8 cellular contexts compared by ENCODE assay signal in genomic region chr15:67174864-67175573, GRCh38.
DNase-seq lines count a peak whose midpoint lies in the region; ATAC-seq and TF ChIP-seq lines count a peak whose summit lies in the region.

No MANE protein-coding gene starts in this region.

- no peaks in the 10 kb centered on the region for H3K27me3 Mint-ChIP-seq in CD4-positive, alpha-beta T cell
- no peaks in the 10 kb centered on the region for H3K27me3 Mint-ChIP-seq in neural crest cell (ENCODE audit: low read depth)

- peaks cover 95% of the 10 kb centered on the region for H3K36me3 ChIP-seq in brain microvascular endothelial cell (replicated peaks)

- peaks cover 47% of the 10 kb centered on the region for H3K4me1 Mint-ChIP-seq in CD4-positive, alpha-beta T cell (ENCODE audit: low read depth)
- peaks cover 29% of the 10 kb centered on the region for H3K4me1 Mint-ChIP-seq in neural crest cell

- DNase-seq in CD4-positive, alpha-beta T cell = no peak
- DNase-seq in M059J (ENCODE audit: low read depth) (peak; percentile 95), brain microvascular endothelial cell (no peak), neural crest cell (ENCODE audit: low read depth, low spot score) (no peak), NCI-H1092 treated with DMSO at 0.1 percent for 48 hours (lab: John Stamatoyannopoulos, UW) (no peak)

- intact Hi-C loops in CD4-positive, alpha-beta T cell (cut with DNase I, micrococcal nuclease) = no loop called here

- POLR2A ChIA-PET in CD4-positive, alpha-beta T cell (lab: Charles Lee) = no interaction called here

- no peak overlapping the region for H3K27ac ChIP-seq in CD4-positive, alpha-beta T cell (ENCODE audit: low read depth, low read length)
- H3K27ac ChIP-seq in brain microvascular endothelial cell = peak overlapping the region; percentile 99

- no peaks in the 10 kb centered on the region for H3K9me3 ChIP-seq in CD4-positive, alpha-beta T cell (ENCODE audit: control insufficient read depth, low read length)

- peak overlapping the region; percentile 31 for H3K27ac Mint-ChIP-seq in CD4-positive, alpha-beta T cell
- peak overlapping the region; percentile 69 for H3K27ac Mint-ChIP-seq in neural crest cell (ENCODE audit: unreplicated experiment)

- H3K27me3 ChIP-seq in CD4-positive, alpha-beta T cell (ENCODE audit: control insufficient read depth, insufficient read depth, low read length) = no peaks in the 10 kb centered on the region
- H3K27me3 ChIP-seq in brain microvascular endothelial cell (replicated peaks) = no peaks in the 10 kb centered on the region

- CTCF ChIA-PET in CD4-positive, alpha-beta T cell (lab: Charles Lee) = interaction anchor here (1.0 kb wide), 1 partner anchor 229 kb away, joined by 3 read pairs; no protein-coding TSS in a partner anchor

- no peak for TF ChIP-seq CTCF in CD4-positive, alpha-beta T cell (IDR thresholded peaks at IDR 0.05)
- TF ChIP-seq CTCF in brain microvascular endothelial cell (IDR thresholded peaks at IDR 0.05; ENCODE audit: low read depth, low read length, missing control alignments) (no peak), neural crest cell (conservative IDR thresholded peaks at IDR 0.05) (no peak)

- ATAC-seq in CD4-positive, alpha-beta T cell (ENCODE audit: poor library complexity) = no peak
- no peak for ATAC-seq in GM18868 (IDR thresholded peaks at IDR 0.05; ENCODE audit: unreplicated experiment)
- ATAC-seq in GM18873 (IDR thresholded peaks at IDR 0.05; ENCODE audit: low FRiP score, unreplicated experiment) = no peak
- no peak for ATAC-seq in GM21390 (IDR thresholded peaks at IDR 0.05; ENCODE audit: unreplicated experiment)

- H3K36me3 Mint-ChIP-seq in CD4-positive, alpha-beta T cell (ENCODE audit: low read depth) = peaks cover 83% of the 10 kb centered on the region
- H3K36me3 Mint-ChIP-seq in neural crest cell (ENCODE audit: low read depth) = peaks cover 9% of the 10 kb centered on the region

- no peak overlapping the region for H3K4me3 ChIP-seq in brain microvascular endothelial cell (ENCODE audit: low read depth, low read length)

- H3K9me3 Mint-ChIP-seq in CD4-positive, alpha-beta T cell = no peaks in the 10 kb centered on the region
- H3K9me3 Mint-ChIP-seq in neural crest cell = no peaks in the 10 kb centered on the region

- no peak overlapping the region for H3K4me3 Mint-ChIP-seq in CD4-positive, alpha-beta T cell
- H3K4me3 Mint-ChIP-seq in neural crest cell = no peak overlapping the region

- in situ Hi-C loops in brain microvascular endothelial cell (cut with HindIII; ENCODE audit: low pct_ligation_motif_present, low sequenced_read_pairs) = no loop called here
